In the genomic region with DNA sequence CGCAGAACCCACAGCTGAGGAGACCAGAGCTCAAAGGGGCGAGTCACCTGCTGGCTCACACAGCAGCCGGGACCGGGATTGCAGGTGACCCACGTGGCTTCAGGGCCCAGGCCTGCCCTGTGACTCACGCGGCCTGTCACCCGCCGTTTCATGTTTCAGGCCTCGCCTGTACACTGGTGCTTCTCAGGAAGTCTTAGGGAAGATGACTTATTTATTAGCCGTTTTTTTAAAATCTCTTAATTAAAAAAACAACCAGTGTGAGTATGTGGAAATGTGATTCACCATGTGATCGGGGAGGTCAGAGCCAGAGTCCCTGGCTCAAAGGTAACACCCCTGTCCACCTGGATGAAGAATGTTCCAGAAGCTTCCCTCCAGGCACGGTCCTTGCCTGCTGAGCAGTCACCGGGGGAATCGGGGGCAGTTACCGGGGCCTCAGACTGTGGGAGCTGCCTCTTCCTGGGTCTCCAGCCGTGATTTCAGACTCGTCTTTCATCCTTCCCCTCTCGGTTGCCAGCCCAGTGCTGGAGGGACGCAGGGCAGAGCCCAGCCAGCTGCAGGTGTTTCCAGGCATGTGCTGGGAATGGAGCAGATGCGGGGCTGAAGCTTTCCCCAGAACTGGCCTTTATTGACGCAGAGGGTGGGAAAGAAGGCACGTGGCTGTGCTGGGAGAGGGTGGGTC, we compare ENCODE assay signal across 8 cellular contexts. TPM values are rescaled to one million over a fixed set of nuclear protein-coding genes. Genes with fewer than 3 reads are reported as not detected.
DNase-seq lines count a peak whose midpoint lies in the region; ATAC-seq lines count a peak whose summit lies in the region.

No MANE protein-coding gene starts in this region.

- ATAC-seq in HG03159 (IDR thresholded peaks at IDR 0.05; ENCODE audit: unreplicated experiment) = no peak
- no peak for ATAC-seq in GM21423 (IDR thresholded peaks at IDR 0.05; ENCODE audit: unreplicated experiment)

- peak; percentile 86 for DNase-seq in A172 (ENCODE audit: low spot score)
- DNase-seq in HS-5 (ENCODE audit: low read depth) = peak; percentile 41
- DNase-seq in activated naive CD4-positive, alpha-beta T cell treated with Interleukin-2 at 50 U/mL for 16 hours = peak; percentile 24
- DNase-seq in iPS-NIHi11 (ENCODE audit: low spot score) = peak; percentile 77
- peak; percentile 27 to 28 for DNase-seq in stimulated activated CD4-positive, alpha-beta T cell treated with anti-CD3 and anti-CD28 coated beads, Interleukin-1b, Interleukin-23, amount 100 ng/mL, for 4 hours (ENCODE audit: low read depth in 2 of 2)
- DNase-seq in NAMALWA (ENCODE audit: low spot score) = no peak

RNA-seq across cellular contexts. Expression of a gene that starts 49.3 kb away (rescaled TPM):
- total RNA-seq in A172 (2014; rRNA removed; shearing (Covaris generic)) = 5.9 and 8.0 TPM in 2 replicates
